1 cellular context compared by ENCODE assay signal in genomic region chr1:21295059-21295401, GRCh38.
TF ChIP-seq lines count a peak whose summit lies in the region.

No MANE protein-coding gene starts in this region.

TF ChIP-seq in K562, 482 proteins besides CTCF, POLR2A, EP300 and RAD21 (continued from another document and continues in another):
- TF ChIP-seq MNT (conservative IDR thresholded peaks at IDR 0.05) (peak in 1 of 2 experiments; percentile 30; a peak in 1 of 4 replicates), PML (IDR thresholded peaks at IDR 0.05; ENCODE audit: low read length) (no peak), SMARCA4 (IDR thresholded peaks at IDR 0.05) (peak; percentile 87), THAP12 (CRISPR knock-in tag; IDR thresholded peaks at IDR 0.05) (no peak), MTA1 (IDR thresholded peaks at IDR 0.05; ENCODE audit: borderline replicate concordance) (no peak; the same call in 1 of the 2 replicates), ZBTB43 (CRISPR knock-in tag; IDR thresholded peaks at IDR 0.05) (no peak), ZNF121 (CRISPR knock-in tag; conservative IDR thresholded peaks at IDR 0.05) (no peak), ELF4 (CRISPR knock-in tag; IDR thresholded peaks at IDR 0.05) (no peak), ZNF347 (CRISPR knock-in tag; IDR thresholded peaks at IDR 0.05; ENCODE audit: low read depth) (no peak), ZNF232 (CRISPR knock-in tag; IDR thresholded peaks at IDR 0.05) (no peak), ZKSCAN1 (IDR thresholded peaks at IDR 0.05; ENCODE audit: low read depth, low read length) (no peak), WHSC1 (IDR thresholded peaks at IDR 0.05; ENCODE audit: low read length) (no peak), KLF16 (IDR thresholded peaks at IDR 0.05) (peak; percentile 36; the same call in 1 of the 2 replicates), ZNF24 (IDR thresholded peaks at IDR 0.05) (no peak), ZNF165 (CRISPR knock-in tag; IDR thresholded peaks at IDR 0.05; ENCODE audit: borderline replicate concordance) (no peak), CTCFL (IDR thresholded peaks at IDR 0.05; ENCODE audit: borderline replicate concordance, insufficient read depth, low read depth, low read length, poor library complexity, severe bottlenecking) (no peak), TRIM25 (IDR thresholded peaks at IDR 0.05; ENCODE audit: borderline replicate concordance) (no peak), GATAD2B (IDR thresholded peaks at IDR 0.05; ENCODE audit: borderline replicate concordance) (peak; percentile 31; the same call in 1 of the 2 replicates), LEF1 (IDR thresholded peaks at IDR 0.05) (no peak), SRSF9 (IDR thresholded peaks at IDR 0.05; ENCODE audit: borderline replicate concordance, low read depth, low read length) (no peak), USF1 (CRISPR knock-in tag; IDR thresholded peaks at IDR 0.05) (no peak), CBX5 (IDR thresholded peaks at IDR 0.05; ENCODE audit: borderline replicate concordance, low read depth) (no peak), SUPT5H (IDR thresholded peaks at IDR 0.05) (no peak), FOXP4 (CRISPR knock-in tag; IDR thresholded peaks at IDR 0.05; ENCODE audit: borderline replicate concordance) (no peak), SMAD4 (CRISPR knock-in tag; conservative IDR thresholded peaks at IDR 0.05) (peak; percentile 18; the same call in 1 of the 2 replicates), CHCHD3 (CRISPR knock-in tag; IDR thresholded peaks at IDR 0.05) (no peak), ZBTB9 (CRISPR knock-in tag; IDR thresholded peaks at IDR 0.05) (no peak), SFPQ (IDR thresholded peaks at IDR 0.05; ENCODE audit: low read depth, low read length) (no peak), PTRF (tag; IDR thresholded peaks at IDR 0.05) (no peak), ZNF785 (CRISPR knock-in tag; IDR thresholded peaks at IDR 0.05) (no peak), CREM (IDR thresholded peaks at IDR 0.05; ENCODE audit: low read depth) (0 out of 2 replicates have a peak, but pooled peaks have one; percentile 42), RHOXF2B (CRISPR knock-in tag; conservative IDR thresholded peaks at IDR 0.05) (no peak), KDM5B (IDR thresholded peaks at IDR 0.05; ENCODE audit: insufficient replicate concordance, low read depth, low read length) (no peak), FOXM1 (IDR thresholded peaks at IDR 0.05; ENCODE audit: low read depth) (0 out of 2 replicates have a peak, but pooled peaks have one; percentile 24), FOXM1 (CRISPR knock-in tag; IDR thresholded peaks at IDR 0.05; ENCODE audit: low read depth) (no peak)
